Comparison of ENCODE assay signal across 1 cellular context in the genomic region with DNA sequence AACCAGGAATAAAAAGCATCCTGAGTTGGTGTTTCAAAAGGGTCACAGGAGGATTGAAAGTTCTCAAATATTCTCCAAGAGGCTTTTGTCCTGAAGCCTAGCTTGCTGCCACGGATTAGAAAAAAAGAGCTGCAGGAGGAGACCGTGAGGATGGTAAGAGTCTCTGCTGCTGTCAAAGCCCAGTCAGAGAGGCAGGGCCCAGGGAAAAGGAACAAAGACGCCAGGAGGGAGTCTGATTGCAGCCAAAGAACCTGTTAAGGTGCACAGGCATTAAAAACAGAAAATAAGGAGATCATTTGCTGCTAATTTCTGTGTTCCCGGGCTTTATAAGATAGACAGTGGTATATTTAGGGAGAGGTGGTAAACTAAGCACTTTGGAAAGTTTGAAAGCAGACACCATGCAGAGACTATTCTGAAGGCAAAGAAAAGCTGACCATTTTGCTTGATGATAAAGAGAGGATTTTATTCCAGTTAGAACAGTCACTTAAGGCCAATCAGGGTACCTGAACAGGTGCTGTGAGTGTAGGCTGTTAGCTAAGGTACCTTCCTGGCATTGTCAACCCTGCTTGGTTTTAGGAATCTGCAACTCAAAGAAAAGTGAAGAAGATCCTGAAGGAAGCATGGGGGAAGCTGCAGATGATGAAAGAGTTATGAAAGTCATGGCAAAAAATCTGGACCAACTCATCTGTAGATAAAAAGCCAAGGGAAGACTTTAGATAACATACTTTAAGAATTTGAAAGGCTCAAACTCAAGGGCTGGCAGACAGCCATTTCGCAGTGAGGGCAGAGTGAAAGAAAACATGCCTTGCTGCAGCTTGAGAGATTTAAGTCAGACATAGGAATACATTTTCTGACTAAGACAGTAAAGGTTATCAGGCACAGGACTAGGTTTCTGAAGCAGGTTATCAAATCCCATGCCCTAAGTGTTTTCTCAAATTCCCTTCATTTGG.
A peak's percentile ranks its signal among the peaks of the same experiment; 100 is the strongest.
TF ChIP-seq lines count a peak whose summit lies in the region.

No MANE protein-coding gene starts in this region.

TF ChIP-seq in SK-N-SH treated with all-trans-retinoic acid at 6 μM for 48 hours, 23 proteins besides CTCF, POLR2A, EP300 and RAD21 (continued from another document):
- TF ChIP-seq, protein P1, sequence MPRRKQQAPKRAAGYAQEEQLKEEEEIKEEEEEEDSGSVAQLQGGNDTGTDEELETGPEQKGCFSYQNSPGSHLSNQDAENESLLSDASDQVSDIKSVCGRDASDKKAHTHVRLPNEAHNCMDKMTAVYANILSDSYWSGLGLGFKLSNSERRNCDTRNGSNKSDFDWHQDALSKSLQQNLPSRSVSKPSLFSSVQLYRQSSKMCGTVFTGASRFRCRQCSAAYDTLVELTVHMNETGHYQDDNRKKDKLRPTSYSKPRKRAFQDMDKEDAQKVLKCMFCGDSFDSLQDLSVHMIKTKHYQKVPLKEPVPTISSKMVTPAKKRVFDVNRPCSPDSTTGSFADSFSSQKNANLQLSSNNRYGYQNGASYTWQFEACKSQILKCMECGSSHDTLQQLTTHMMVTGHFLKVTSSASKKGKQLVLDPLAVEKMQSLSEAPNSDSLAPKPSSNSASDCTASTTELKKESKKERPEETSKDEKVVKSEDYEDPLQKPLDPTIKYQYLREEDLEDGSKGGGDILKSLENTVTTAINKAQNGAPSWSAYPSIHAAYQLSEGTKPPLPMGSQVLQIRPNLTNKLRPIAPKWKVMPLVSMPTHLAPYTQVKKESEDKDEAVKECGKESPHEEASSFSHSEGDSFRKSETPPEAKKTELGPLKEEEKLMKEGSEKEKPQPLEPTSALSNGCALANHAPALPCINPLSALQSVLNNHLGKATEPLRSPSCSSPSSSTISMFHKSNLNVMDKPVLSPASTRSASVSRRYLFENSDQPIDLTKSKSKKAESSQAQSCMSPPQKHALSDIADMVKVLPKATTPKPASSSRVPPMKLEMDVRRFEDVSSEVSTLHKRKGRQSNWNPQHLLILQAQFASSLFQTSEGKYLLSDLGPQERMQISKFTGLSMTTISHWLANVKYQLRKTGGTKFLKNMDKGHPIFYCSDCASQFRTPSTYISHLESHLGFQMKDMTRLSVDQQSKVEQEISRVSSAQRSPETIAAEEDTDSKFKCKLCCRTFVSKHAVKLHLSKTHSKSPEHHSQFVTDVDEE (CRISPR knock-in tag; IDR thresholded peaks at IDR 0.05): no peak
- TF ChIP-seq, protein P2, sequence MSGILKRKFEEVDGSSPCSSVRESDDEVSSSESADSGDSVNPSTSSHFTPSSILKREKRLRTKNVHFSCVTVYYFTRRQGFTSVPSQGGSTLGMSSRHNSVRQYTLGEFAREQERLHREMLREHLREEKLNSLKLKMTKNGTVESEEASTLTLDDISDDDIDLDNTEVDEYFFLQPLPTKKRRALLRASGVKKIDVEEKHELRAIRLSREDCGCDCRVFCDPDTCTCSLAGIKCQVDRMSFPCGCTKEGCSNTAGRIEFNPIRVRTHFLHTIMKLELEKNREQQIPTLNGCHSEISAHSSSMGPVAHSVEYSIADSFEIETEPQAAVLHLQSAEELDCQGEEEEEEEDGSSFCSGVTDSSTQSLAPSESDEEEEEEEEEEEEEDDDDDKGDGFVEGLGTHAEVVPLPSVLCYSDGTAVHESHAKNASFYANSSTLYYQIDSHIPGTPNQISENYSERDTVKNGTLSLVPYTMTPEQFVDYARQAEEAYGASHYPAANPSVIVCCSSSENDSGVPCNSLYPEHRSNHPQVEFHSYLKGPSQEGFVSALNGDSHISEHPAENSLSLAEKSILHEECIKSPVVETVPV (CRISPR knock-in tag; IDR thresholded peaks at IDR 0.05): no peak
- TF ChIP-seq ISL1 (CRISPR knock-in tag; IDR thresholded peaks at IDR 0.05) (peak; percentile 52), GLIS3 (CRISPR knock-in tag; IDR thresholded peaks at IDR 0.05) (no peak)
